1 cellular context compared by ENCODE assay signal in the genomic region with DNA sequence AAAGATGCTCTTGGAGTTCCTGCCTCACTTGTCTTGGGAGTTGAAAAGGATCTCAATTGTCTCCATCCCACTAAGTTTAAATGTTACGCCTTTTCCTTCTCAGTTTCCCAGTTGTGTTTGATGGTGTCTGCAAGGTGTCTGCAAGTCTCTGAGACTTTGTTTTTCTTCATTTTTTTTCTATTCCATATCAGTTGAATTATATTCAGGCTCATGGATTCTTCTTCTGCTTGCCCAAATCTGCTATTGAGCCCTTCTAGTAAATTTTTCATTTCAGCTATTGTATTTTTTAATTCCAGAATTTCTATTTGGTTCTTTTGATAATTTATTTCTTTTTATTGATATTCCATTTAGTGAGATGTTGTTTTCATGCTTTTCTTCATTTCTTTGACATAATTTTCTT.
TF ChIP-seq lines count a peak whose summit lies in the region.

No MANE protein-coding gene starts in this region.

TF ChIP-seq in HEK293, 187 proteins besides CTCF, POLR2A, EP300 and RAD21 (continued from another document):
- TF ChIP-seq, protein P1, sequence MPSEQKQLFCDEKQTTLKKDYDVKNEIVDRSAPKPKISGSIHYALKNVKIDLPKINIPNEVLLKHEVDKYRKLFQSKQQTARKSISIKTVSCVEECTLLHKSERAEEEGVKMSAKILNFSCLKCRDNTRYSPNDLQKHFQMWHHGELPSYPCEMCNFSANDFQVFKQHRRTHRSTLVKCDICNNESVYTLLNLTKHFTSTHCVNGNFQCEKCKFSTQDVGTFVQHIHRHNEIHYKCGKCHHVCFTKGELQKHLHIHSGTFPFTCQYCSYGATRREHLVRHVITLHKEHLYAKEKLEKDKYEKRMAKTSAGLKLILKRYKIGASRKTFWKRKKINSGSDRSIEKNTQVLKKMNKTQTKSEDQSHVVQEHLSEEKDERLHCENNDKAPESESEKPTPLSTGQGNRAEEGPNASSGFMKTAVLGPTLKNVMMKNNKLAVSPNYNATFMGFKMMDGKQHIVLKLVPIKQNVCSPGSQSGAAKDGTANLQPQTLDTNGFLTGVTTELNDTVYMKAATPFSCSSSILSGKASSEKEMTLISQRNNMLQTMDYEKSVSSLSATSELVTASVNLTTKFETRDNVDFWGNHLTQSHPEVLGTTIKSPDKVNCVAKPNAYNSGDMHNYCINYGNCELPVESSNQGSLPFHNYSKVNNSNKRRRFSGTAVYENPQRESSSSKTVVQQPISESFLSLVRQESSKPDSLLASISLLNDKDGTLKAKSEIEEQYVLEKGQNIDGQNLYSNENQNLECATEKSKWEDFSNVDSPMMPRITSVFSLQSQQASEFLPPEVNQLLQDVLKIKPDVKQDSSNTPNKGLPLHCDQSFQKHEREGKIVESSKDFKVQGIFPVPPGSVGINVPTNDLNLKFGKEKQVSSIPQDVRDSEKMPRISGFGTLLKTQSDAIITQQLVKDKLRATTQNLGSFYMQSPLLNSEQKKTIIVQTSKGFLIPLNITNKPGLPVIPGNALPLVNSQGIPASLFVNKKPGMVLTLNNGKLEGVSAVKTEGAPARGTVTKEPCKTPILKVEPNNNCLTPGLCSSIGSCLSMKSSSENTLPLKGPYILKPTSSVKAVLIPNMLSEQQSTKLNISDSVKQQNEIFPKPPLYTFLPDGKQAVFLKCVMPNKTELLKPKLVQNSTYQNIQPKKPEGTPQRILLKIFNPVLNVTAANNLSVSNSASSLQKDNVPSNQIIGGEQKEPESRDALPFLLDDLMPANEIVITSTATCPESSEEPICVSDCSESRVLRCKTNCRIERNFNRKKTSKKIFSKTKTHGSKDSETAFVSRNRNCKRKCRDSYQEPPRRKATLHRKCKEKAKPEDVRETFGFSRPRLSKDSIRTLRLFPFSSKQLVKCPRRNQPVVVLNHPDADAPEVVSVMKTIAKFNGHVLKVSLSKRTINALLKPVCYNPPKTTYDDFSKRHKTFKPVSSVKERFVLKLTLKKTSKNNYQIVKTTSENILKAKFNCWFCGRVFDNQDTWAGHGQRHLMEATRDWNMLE (tag by site-specific recombination; conservative IDR thresholded peaks at IDR 0.05; ENCODE audit: low read depth): no peak
TF ChIP-seq in HEK293: peak in this region for 1.
